ENCODE assay signal across 1 cellular context in genomic region chr11:12687216-12687623, GRCh38.
TF ChIP-seq lines count a peak whose summit lies in the region.

No MANE protein-coding gene starts in this region.

TF ChIP-seq in SK-N-SH, 30 proteins besides CTCF, POLR2A, EP300 and RAD21 (continued from another document):
- TF ChIP-seq IRF3 (IDR thresholded peaks at IDR 0.05; ENCODE audit: low read depth, low read length) (no peak), ELF1 (IDR thresholded peaks at IDR 0.05) (no peak), CHD2 (IDR thresholded peaks at IDR 0.05; ENCODE audit: low read length, partially characterized antibody) (no peak), SIN3A (IDR thresholded peaks at IDR 0.05; ENCODE audit: borderline replicate concordance, low read depth, low read length) (no peak), USF2 (IDR thresholded peaks at IDR 0.05; ENCODE audit: borderline replicate concordance, low read depth, low read length) (no peak), RCOR1 (IDR thresholded peaks at IDR 0.05; ENCODE audit: low read length) (no peak), FOXM1 (IDR thresholded peaks at IDR 0.05; ENCODE audit: low read depth) (no peak), MEF2A (IDR thresholded peaks at IDR 0.05; ENCODE audit: borderline replicate concordance, low read depth) (no peak), TEAD4 (IDR thresholded peaks at IDR 0.05; ENCODE audit: borderline replicate concordance, insufficient read depth) (no peak), MXI1 (IDR thresholded peaks at IDR 0.05; ENCODE audit: low read depth, low read length) (no peak), TCF12 (IDR thresholded peaks at IDR 0.05) (no peak)
